ENCODE assay signal across 23 cellular contexts in genomic region chr5:177232358-177232757, GRCh38.
DNase-seq lines count a peak whose midpoint lies in the region; ATAC-seq, FAIRE-seq and TF ChIP-seq lines count a peak whose summit lies in the region.
"Had no signal": no experiment of that assay in that cellular context is flagged by ENCODE, and none has a peak within 500 bp of the region (broad histone marks: within the 10 kb centered on the region; RNA-seq: fewer than 3 reads in every experiment).

No MANE protein-coding gene starts in this region.

- peaks cover 39% of the 10 kb centered on the region for H4K20me1 ChIP-seq in osteoblast (ENCODE audit: insufficient read depth, low read length)

- no peak for ATAC-seq in sciatic nerve
- no peak for ATAC-seq in GM21786 (IDR thresholded peaks at IDR 0.05; ENCODE audit: unreplicated experiment)
- ATAC-seq: effector memory CD8-positive, alpha-beta T cell; stimulated activated naive CD8-positive, alpha-beta T cell treated with anti-CD3 and anti-CD28 coated beads, Interleukin-15, Interleukin-2, amounts not matched to agents 100 U/mL and 50 U/mL, for 24 hours; upper lobe of right lung had no signal

- TF ChIP-seq CTCF in osteoblast (IDR thresholded peaks at IDR 0.05; ENCODE audit: extremely low read depth, low read depth, low read length) = no peak

- peaks cover 18% of the 10 kb centered on the region for H3K4me1 ChIP-seq in osteoblast (ENCODE audit: insufficient read depth, low read length)
- H3K4me1 ChIP-seq: upper lobe of right lung had no signal

- peaks cover 16% of the 10 kb centered on the region for H3K36me3 ChIP-seq in osteoblast (ENCODE audit: insufficient read depth, low read length)
- H3K36me3 ChIP-seq: pancreas had no signal

- intact Hi-C loops in sciatic nerve (cut with DNase I) = no loop called here

- FAIRE-seq in GM12891 (lab: Jason Lieb, UNC) = peak; percentile 45
- FAIRE-seq: pancreas had no signal

- no peaks in the 10 kb centered on the region for H3K9me3 ChIP-seq in osteoblast (ENCODE audit: low read depth, low read length)
- H3K9me3 ChIP-seq: heart left ventricle, left ventricle myocardium inferior, pancreas, upper lobe of right lung had no signal

- DNase-seq in GM12891 (ENCODE audit: insufficient read length, low spot score) (no peak), NCI-H69 (lab: John Stamatoyannopoulos, UW) (peak; percentile 42), epithelial cell of prostate (ENCODE audit: low read depth, low spot score) (no peak), osteoblast (ENCODE audit: insufficient read length, low spot score, missing footprints) (no peak), sciatic nerve (ENCODE audit: low spot score) (no peak), iPS-NIHi7 (ENCODE audit: extremely low spot score) (no peak)
- no peak for DNase-seq in activated CD8-positive, alpha-beta memory T cell treated with anti-CD3 and anti-CD28 coated beads for 24 hours
- DNase-seq: activated CD4-positive, alpha-beta T cell treated with anti-CD3 and anti-CD28 coated beads for 48 hours; activated CD8-positive, alpha-beta memory T cell treated with anti-CD3 and anti-CD28 coated beads, Interleukin-2, amount 50 U/mL, for 48 hours; activated gamma-delta T cell treated with Interleukin-2 at 50 U/mL for 16 hours; amniotic stem cell; central memory CD4-positive, alpha-beta T cell; effector memory CD8-positive, alpha-beta T cell; heart left ventricle; left ventricle myocardium inferior; NCI-H1436 treated with DMSO at 0.1 percent for 48 hours; NK-92 treated with Interleukin-12 subunit alpha and Interleukin-12 subunit beta, amount 100 ng/mL, for 24 hours; pancreas; RPMI8226; stimulated activated CD4-positive, alpha-beta T cell treated with anti-CD3 and anti-CD28 coated beads, Interleukin-2, amount 100 ng/mL, for 24 hours; stimulated activated naive CD8-positive, alpha-beta T cell treated with anti-CD3 and anti-CD28 coated beads, Interleukin-15, Interleukin-2, amounts not matched to agents 100 U/mL and 50 U/mL, for 24 hours; upper lobe of right lung had no signal

- no peaks in the 10 kb centered on the region for H3K27me3 ChIP-seq in osteoblast (ENCODE audit: insufficient read depth, low read length)
- H3K27me3 ChIP-seq: heart left ventricle, pancreas, upper lobe of right lung had no signal

- peak overlapping the region; percentile 17 for H3K4me2 ChIP-seq in osteoblast (ENCODE audit: insufficient read depth, low read length)

- H3K4me3 ChIP-seq in osteoblast (ENCODE audit: insufficient read depth, low read length) = no peak overlapping the region
- H3K4me3 ChIP-seq: heart left ventricle, left ventricle myocardium inferior, pancreas, upper lobe of right lung had no signal

- no peak overlapping the region for H2AFZ ChIP-seq in osteoblast (ENCODE audit: low read length)

- no peak for TF ChIP-seq POLR2A in GM12891 (IDR thresholded peaks at IDR 0.05; ENCODE audit: low read depth, low read length)

- H3K79me2 ChIP-seq in osteoblast (ENCODE audit: insufficient read depth, low read length) = peaks cover 86% of the 10 kb centered on the region

- H3K27ac ChIP-seq in epithelial cell of prostate = peak overlapping the region; percentile 42
- peak overlapping the region; percentile 60 for H3K27ac ChIP-seq in osteoblast (ENCODE audit: low read depth, low read length)
- H3K27ac ChIP-seq: pancreas, upper lobe of right lung had no signal

TF ChIP-seq in GM12891, 5 proteins besides CTCF, POLR2A, EP300 and RAD21:
- TF ChIP-seq POU2F2 (IDR thresholded peaks at IDR 0.05; ENCODE audit: low read depth, low read length) (no peak), POLR2AphosphoS5 (IDR thresholded peaks at IDR 0.05; ENCODE audit: low read depth, low read length) (no peak), TAF1 (IDR thresholded peaks at IDR 0.05; ENCODE audit: low read depth, low read length) (no peak), SPI1 (IDR thresholded peaks at IDR 0.05; ENCODE audit: low read depth, low read length) (no peak), PAX5 (IDR thresholded peaks at IDR 0.05; ENCODE audit: insufficient read depth, low read length, severe bottlenecking) (no peak)
